8 cellular contexts compared by ENCODE assay signal in genomic region chr9:79736051-79736450, GRCh38.
"Had no signal": no experiment of that assay in that cellular context is flagged by ENCODE, and none has a peak within 500 bp of the region (broad histone marks: within the 10 kb centered on the region; RNA-seq: fewer than 3 reads in every experiment).

No MANE protein-coding gene starts in this region.

- H3K36me3 ChIP-seq: HAP-1 had no signal

- H3K27ac ChIP-seq: GM23248 had no signal

- H3K9ac ChIP-seq: GM23248 had no signal

- H3K4me1 ChIP-seq: HAP-1 had no signal

- H3K4me3 ChIP-seq: GM23248, GM23338, HAP-1 had no signal

- H3K9me3 Mint-ChIP-seq: GM23338 had no signal

- H3K4me1 Mint-ChIP-seq: GM23338, H9 had no signal

- DNase-seq: GOT3, H7, H9, HCEC 1CT had no signal

- H3K27ac Mint-ChIP-seq: GM23338, H9 had no signal

- H3K9me3 ChIP-seq: HAP-1 had no signal

- ATAC-seq: GM23338, HCT116 had no signal

- H3K4me3 Mint-ChIP-seq: GM23338, H9 had no signal

- H3K4me2 ChIP-seq: GM23338 had no signal

- H2AFZ ChIP-seq: GM23248, GM23338 had no signal
